20 cellular contexts compared by ENCODE assay signal in genomic region chr13:29384466-29384865, GRCh38.
DNase-seq lines count a peak whose midpoint lies in the region; ATAC-seq and TF ChIP-seq lines count a peak whose summit lies in the region.
"Had no signal": no experiment of that assay in that cellular context is flagged by ENCODE, and none has a peak within 500 bp of the region (broad histone marks: within the 10 kb centered on the region; RNA-seq: fewer than 3 reads in every experiment).

No MANE protein-coding gene starts in this region.

- H3K4me1 Mint-ChIP-seq in glutamatergic neuron (ENCODE audit: low read depth, unreplicated experiment) = peaks cover 10% of the 10 kb centered on the region
- no peaks in the 10 kb centered on the region for H3K4me1 Mint-ChIP-seq in endothelial cell (ENCODE audit: unreplicated experiment)
- no peaks in the 10 kb centered on the region for H3K4me1 Mint-ChIP-seq in T-cell
- H3K4me1 Mint-ChIP-seq: B cell had no signal

- H3K9me3 Mint-ChIP-seq in glutamatergic neuron (ENCODE audit: unreplicated experiment) = peaks cover 4% of the 10 kb centered on the region
- H3K9me3 Mint-ChIP-seq in endothelial cell (ENCODE audit: unreplicated experiment) = no peaks in the 10 kb centered on the region
- no peaks in the 10 kb centered on the region for H3K9me3 Mint-ChIP-seq in T-cell

- H3K4me3 ChIP-seq in BE2C (ENCODE audit: low read depth, low read length) = no peak overlapping the region
- H3K4me3 ChIP-seq: HAP-1, Peyer's patch had no signal

- in situ Hi-C loops in SK-MEL-5 (cut with HindIII; ENCODE audit: low pct_unique_long_range_greater_than_20kb, low sequenced_read_pairs) = no loop called here

- CTCF ChIA-PET in T-cell (lab: Charles Lee) = no interaction called here

- DNase-seq in BE2C (peak; percentile 93), DMS 273 (lab: John Stamatoyannopoulos, UW; ENCODE audit: unreplicated experiment) (peak; percentile 69), SK-MEL-5 (ENCODE audit: low read depth, low spot score) (peak; percentile 11), glutamatergic neuron (peak; percentile 59), endothelial cell (ENCODE audit: low spot score) (no peak), T-cell (no peak), SW480 (ENCODE audit: low spot score) (no peak)
- DNase-seq: ACHN, DMS53, Kasumi-1, NCI-H1417 treated with DMSO at 0.1 percent for 48 hours, NCI-H2029 treated with DMSO at 0.1 percent for 48 hours, NCI-H226, NCI-H526 treated with DMSO at 0.1 percent for 48 hours, Peyer's patch, SHP77 treated with DMSO at 0.1 percent for 48 hours, T-helper 1 cell had no signal

- H3K36me3 ChIP-seq in BE2C = no peaks in the 10 kb centered on the region
- H3K36me3 ChIP-seq: HAP-1, Peyer's patch had no signal

- POLR2A ChIA-PET in T-cell (lab: Charles Lee) = interaction anchor here in 1 of 2 donors (0.6 kb wide), 1 partner anchor 438 kb away, joined by 3 read pairs; no protein-coding TSS in a partner anchor

- no peak for TF ChIP-seq CTCF in BE2C (IDR thresholded peaks at IDR 0.05; ENCODE audit: low read depth, low read length)
- no peak for TF ChIP-seq CTCF in glutamatergic neuron (IDR thresholded peaks at IDR 0.05; ENCODE audit: partially characterized antibody, unreplicated experiment)
- no peak for TF ChIP-seq CTCF in endothelial cell (IDR thresholded peaks at IDR 0.05; ENCODE audit: unreplicated experiment)

- ATAC-seq in T-cell (replicated peaks in 1 of 4) (no peak), GM19395 (IDR thresholded peaks at IDR 0.05; ENCODE audit: unreplicated experiment) (no peak)

- H3K27me3 Mint-ChIP-seq in glutamatergic neuron (ENCODE audit: unreplicated experiment) (peaks cover 3% of the 10 kb centered on the region), endothelial cell (ENCODE audit: unreplicated experiment) (peaks cover 4% of the 10 kb centered on the region), T-cell (peaks cover 0 to 2% of the 10 kb centered on the region in 2 donors)

- H3K36me3 Mint-ChIP-seq in glutamatergic neuron (ENCODE audit: unreplicated experiment) = no peaks in the 10 kb centered on the region
- H3K36me3 Mint-ChIP-seq in endothelial cell (ENCODE audit: low read depth, unreplicated experiment) = peaks cover 3% of the 10 kb centered on the region
- H3K36me3 Mint-ChIP-seq in T-cell = no peaks in the 10 kb centered on the region

- H3K4me3 Mint-ChIP-seq in glutamatergic neuron (ENCODE audit: unreplicated experiment) = no peak overlapping the region
- H3K4me3 Mint-ChIP-seq in endothelial cell (ENCODE audit: unreplicated experiment) = no peak overlapping the region
- no peak overlapping the region for H3K4me3 Mint-ChIP-seq in T-cell
- H3K4me3 Mint-ChIP-seq: B cell had no signal

- no peaks in the 10 kb centered on the region for H3K9me3 ChIP-seq in BE2C
- H3K9me3 ChIP-seq: HAP-1, Peyer's patch had no signal

- no peaks in the 10 kb centered on the region for H3K27me3 ChIP-seq in BE2C
- H3K27me3 ChIP-seq: Peyer's patch had no signal

- peak overlapping the region; percentile 53 for H3K27ac Mint-ChIP-seq in glutamatergic neuron (ENCODE audit: unreplicated experiment)
- no peak overlapping the region for H3K27ac Mint-ChIP-seq in endothelial cell (ENCODE audit: unreplicated experiment)
- no peak overlapping the region for H3K27ac Mint-ChIP-seq in T-cell
- H3K27ac Mint-ChIP-seq: B cell had no signal

- peaks cover 15% of the 10 kb centered on the region for H3K4me1 ChIP-seq in BE2C
- H3K4me1 ChIP-seq: HAP-1, Peyer's patch had no signal

Comparison
In these comparisons a context has a peak if more than half of its experiments do, and no peak if none do; other contexts are left out.
1. DNase-seq: peak in BE2C (single experiment), DMS 273 (single experiment), SK-MEL-5 (single experiment) and glutamatergic neuron (single experiment); none in endothelial cell (single experiment), T-cell (0 of 34) and SW480 (single experiment).